Comparison of ENCODE assay signal across 2 cellular contexts in genomic region chr2:174967693-174968260, GRCh38.
TF ChIP-seq lines count a peak whose summit lies in the region.

No MANE protein-coding gene starts in this region.

TF ChIP-seq in liver, 16 proteins besides CTCF, POLR2A, EP300 and RAD21:
- TF ChIP-seq HNF4A (conservative IDR thresholded peaks at IDR 0.05) (peak; percentile 31 to 41), TAF1 (conservative IDR thresholded peaks at IDR 0.05) (no peak), RXRA (IDR thresholded peaks at IDR 0.05) (peak; percentile 27 to 46)

TF ChIP-seq in HepG2, 621 proteins besides CTCF, POLR2A, EP300 and RAD21:
- no peak for TF ChIP-seq ATF5 (CRISPR knock-in tag; IDR thresholded peaks at IDR 0.05; ENCODE audit: low read depth)
- TF ChIP-seq, protein P1, sequence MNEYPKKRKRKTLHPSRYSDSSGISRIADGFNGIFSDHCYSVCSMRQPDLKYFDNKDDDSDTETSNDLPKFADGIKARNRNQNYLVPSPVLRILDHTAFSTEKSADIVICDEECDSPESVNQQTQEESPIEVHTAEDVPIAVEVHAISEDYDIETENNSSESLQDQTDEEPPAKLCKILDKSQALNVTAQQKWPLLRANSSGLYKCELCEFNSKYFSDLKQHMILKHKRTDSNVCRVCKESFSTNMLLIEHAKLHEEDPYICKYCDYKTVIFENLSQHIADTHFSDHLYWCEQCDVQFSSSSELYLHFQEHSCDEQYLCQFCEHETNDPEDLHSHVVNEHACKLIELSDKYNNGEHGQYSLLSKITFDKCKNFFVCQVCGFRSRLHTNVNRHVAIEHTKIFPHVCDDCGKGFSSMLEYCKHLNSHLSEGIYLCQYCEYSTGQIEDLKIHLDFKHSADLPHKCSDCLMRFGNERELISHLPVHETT (CRISPR knock-in tag; conservative IDR thresholded peaks at IDR 0.05) = no peak
- no peak for TF ChIP-seq SMAD9 (CRISPR knock-in tag; IDR thresholded peaks at IDR 0.05)
- TF ChIP-seq ZNF207 (IDR thresholded peaks at IDR 0.05; ENCODE audit: borderline replicate concordance) = no peak
- TF ChIP-seq GTF2F1 (IDR thresholded peaks at IDR 0.05; ENCODE audit: low read length) = no peak
- TF ChIP-seq, protein P2, sequence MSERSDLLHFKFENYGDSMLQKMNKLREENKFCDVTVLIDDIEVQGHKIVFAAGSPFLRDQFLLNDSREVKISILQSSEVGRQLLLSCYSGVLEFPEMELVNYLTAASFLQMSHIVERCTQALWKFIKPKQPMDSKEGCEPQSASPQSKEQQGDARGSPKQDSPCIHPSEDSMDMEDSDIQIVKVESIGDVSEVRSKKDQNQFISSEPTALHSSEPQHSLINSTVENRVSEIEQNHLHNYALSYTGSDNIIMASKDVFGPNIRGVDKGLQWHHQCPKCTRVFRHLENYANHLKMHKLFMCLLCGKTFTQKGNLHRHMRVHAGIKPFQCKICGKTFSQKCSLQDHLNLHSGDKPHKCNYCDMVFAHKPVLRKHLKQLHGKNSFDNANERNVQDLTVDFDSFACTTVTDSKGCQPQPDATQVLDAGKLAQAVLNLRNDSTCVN (CRISPR knock-in tag; IDR thresholded peaks at IDR 0.05; ENCODE audit: borderline replicate concordance) = no peak
- TF ChIP-seq MYPOP (CRISPR knock-in tag; IDR thresholded peaks at IDR 0.05) = no peak
- no peak for TF ChIP-seq HMGXB4 (CRISPR knock-in tag; IDR thresholded peaks at IDR 0.05; ENCODE audit: borderline replicate concordance in 1 of 2, low read depth in 1 of 2)
- TF ChIP-seq FOXJ3 (CRISPR knock-in tag; IDR thresholded peaks at IDR 0.05; ENCODE audit: borderline replicate concordance) = no peak
